Comparison of ENCODE assay signal across 8 cellular contexts in genomic region chr15:89912674-89913396, GRCh38. TPM values are rescaled to one million over a fixed set of nuclear protein-coding genes. Genes with fewer than 3 reads are reported as not detected.
DNase-seq lines count a peak whose midpoint lies in the region.

Gene ARPIN (minus strand): TSS chr15:89912952. CDS start chr15:89912835, 117 bp downstream.

- peaks cover 47% of the 10 kb centered on the region for H3K27me3 Mint-ChIP-seq in activated T-helper 2 cell treated with anti-CD3 and anti-CD28 coated beads, Interferon-gamma antibody, Interleukin-2, Interleukin-4, amounts not matched to agents 10 μg/mL and 5 μg/mL and 100 μg/mL, durations not matched to agents 14 hours and 24 hours and 36 hours (ENCODE audit: low read depth)

- intact Hi-C loops in activated T-helper 2 cell treated with anti-CD3 and anti-CD28 coated beads, Interferon-gamma antibody, Interleukin-2, Interleukin-4, amounts not matched to agents 10 μg/mL and 5 μg/mL and 100 μg/mL, durations not matched to agents 14 hours and 24 hours and 36 hours (cut with micrococcal nuclease), result no loop called here

- H3K4me3 Mint-ChIP-seq in activated T-helper 2 cell treated with anti-CD3 and anti-CD28 coated beads, Interferon-gamma antibody, Interleukin-2, Interleukin-4, amounts not matched to agents 10 μg/mL and 5 μg/mL and 100 μg/mL, durations not matched to agents 14 hours and 24 hours and 36 hours (ENCODE audit: low read depth), result no peak within 1 kb of the TSS

- H3K36me3 Mint-ChIP-seq in activated T-helper 2 cell treated with anti-CD3 and anti-CD28 coated beads, Interferon-gamma antibody, Interleukin-2, Interleukin-4, amounts not matched to agents 10 μg/mL and 5 μg/mL and 100 μg/mL, durations not matched to agents 14 hours and 24 hours and 36 hours (ENCODE audit: low read depth), result no peaks in the 10 kb centered on the region

- DNase-seq in EL, result peak; percentile 64
- DNase-seq in NCI-H510A treated with DMSO at 0.1 percent for 48 hours (lab: John Stamatoyannopoulos, UW), result peak; percentile 11
- DNase-seq in cerebellar cortex (ENCODE audit: low spot score), result peak; percentile 51
- peak; percentile 28 for DNase-seq in inferior parietal cortex (ENCODE audit: extremely low spot score)
- no peak for DNase-seq in skeletal muscle cell (ENCODE audit: low read depth)
- DNase-seq in dedifferentiated amniotic fluid mesenchymal stem cell (ENCODE audit: extremely low spot score), result no peak
- DNase-seq in activated CD4-positive, CD25-positive, alpha-beta regulatory T cell treated with anti-CD3 and anti-CD28 coated beads, Interleukin-2, amount 50 U/mL, for 72 hours, result no peak
- no peak for DNase-seq in activated T-helper 2 cell treated with anti-CD3 and anti-CD28 coated beads, Interferon-gamma antibody, Interleukin-2, Interleukin-4, amounts not matched to agents 10 μg/mL and 5 μg/mL and 100 μg/mL, durations not matched to agents 14 hours and 24 hours and 36 hours (ENCODE audit: low spot score)

- H3K4me1 Mint-ChIP-seq in activated T-helper 2 cell treated with anti-CD3 and anti-CD28 coated beads, Interferon-gamma antibody, Interleukin-2, Interleukin-4, amounts not matched to agents 10 μg/mL and 5 μg/mL and 100 μg/mL, durations not matched to agents 14 hours and 24 hours and 36 hours (ENCODE audit: low read depth), result no peaks in the 10 kb centered on the region

- H3K4me3 ChIP-seq in skeletal muscle cell (ENCODE audit: low read depth, low read length), result peak within 1 kb of the TSS; percentile 68

- H3K9me3 Mint-ChIP-seq in activated T-helper 2 cell treated with anti-CD3 and anti-CD28 coated beads, Interferon-gamma antibody, Interleukin-2, Interleukin-4, amounts not matched to agents 10 μg/mL and 5 μg/mL and 100 μg/mL, durations not matched to agents 14 hours and 24 hours and 36 hours, result no peaks in the 10 kb centered on the region

- H3K27ac Mint-ChIP-seq in activated T-helper 2 cell treated with anti-CD3 and anti-CD28 coated beads, Interferon-gamma antibody, Interleukin-2, Interleukin-4, amounts not matched to agents 10 μg/mL and 5 μg/mL and 100 μg/mL, durations not matched to agents 14 hours and 24 hours and 36 hours, result no peak within 1 kb of the TSS

RNA-seq across cellular contexts. Expression of gene ARPIN, which starts in this region (rescaled TPM):
- not detected in 2 replicates for total RNA-seq in activated T-helper 2 cell treated with anti-CD3 and anti-CD28 coated beads, Interferon-gamma antibody, Interleukin-2, Interleukin-4, amounts not matched to agents 10 μg/mL and 5 μg/mL and 100 μg/mL, durations not matched to agents 14 hours and 24 hours and 36 hours

Comparison
In these comparisons a context has a peak if more than half of its experiments do, and no peak if none do; other contexts are left out.
1. DNase-seq: peak in EL (single experiment), NCI-H510A treated with DMSO at 0.1 percent for 48 hours (single experiment), cerebellar cortex (single experiment) and inferior parietal cortex (single experiment); none in skeletal muscle cell (single experiment), dedifferentiated amniotic fluid mesenchymal stem cell (single experiment), activated CD4-positive, CD25-positive, alpha-beta regulatory T cell treated with anti-CD3 and anti-CD28 coated beads, Interleukin-2, amount 50 U/mL, for 72 hours (single experiment) and activated T-helper 2 cell treated with anti-CD3 and anti-CD28 coated beads, Interferon-gamma antibody, Interleukin-2, Interleukin-4, amounts not matched to agents 10 μg/mL and 5 μg/mL and 100 μg/mL, durations not matched to agents 14 hours and 24 hours and 36 hours (single experiment).